Comparison of ENCODE assay signal across 8 cellular contexts in the genomic region with DNA sequence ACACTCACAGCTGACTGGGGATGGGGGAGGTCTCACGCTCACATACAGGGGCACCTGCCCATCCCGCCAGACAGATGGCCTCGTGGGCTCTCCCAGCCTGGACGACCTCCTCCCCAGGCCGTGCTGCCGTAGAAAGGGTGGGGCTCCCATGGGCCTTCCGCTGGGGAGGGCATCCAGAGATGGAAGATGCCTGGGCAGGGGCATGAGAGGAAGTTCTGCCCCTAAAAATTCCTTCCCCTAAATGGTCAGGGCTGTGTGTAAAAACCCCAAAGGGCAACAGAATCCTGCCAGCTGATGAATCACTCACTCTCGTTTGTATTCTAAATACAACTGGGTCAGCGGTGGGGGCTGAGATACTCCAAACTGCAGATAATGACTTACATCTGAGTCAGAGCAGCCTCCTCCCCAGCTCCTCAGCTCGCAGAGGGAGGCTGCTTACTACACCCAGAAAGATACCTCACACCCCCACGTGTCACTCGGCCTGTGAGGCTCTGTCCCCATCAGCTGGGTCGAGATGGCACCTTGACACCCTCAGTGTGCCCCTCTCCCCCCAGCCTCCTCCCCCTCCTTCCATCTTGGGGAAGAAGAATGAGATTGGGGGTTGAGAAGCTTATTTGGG. TPM values are rescaled to one million over a fixed set of nuclear protein-coding genes. Genes with fewer than 3 reads are reported as not detected.
DNase-seq lines count a peak whose midpoint lies in the region; ATAC-seq and TF ChIP-seq lines count a peak whose summit lies in the region.

No MANE protein-coding gene starts in this region.

- no peak for TF ChIP-seq CTCF in HFFc6 (IDR thresholded peaks at IDR 0.05)
- no peak for TF ChIP-seq CTCF in ascending aorta (IDR thresholded peaks at IDR 0.05)

- no peak for ATAC-seq in GM21576 (IDR thresholded peaks at IDR 0.05; ENCODE audit: unreplicated experiment)
- no peak for ATAC-seq in HG03354 (IDR thresholded peaks at IDR 0.05; ENCODE audit: poor library complexity, severe bottlenecking, unreplicated experiment)

- H3K9me3 ChIP-seq in ascending aorta, result no peaks in the 10 kb centered on the region

- peaks cover 18% of the 10 kb centered on the region for H3K27me3 Mint-ChIP-seq in HFFc6 (ENCODE audit: insufficient read depth)

- peak overlapping the region; percentile 32 to 48 for H3K4me3 ChIP-seq in ascending aorta

- H3K27me3 ChIP-seq in ascending aorta, result no peaks in the 10 kb centered on the region

- H3K36me3 ChIP-seq in ascending aorta, result peaks cover 36 to 55% of the 10 kb centered on the region in 2 donors

- peak overlapping the region; percentile 78 for H3K4me3 Mint-ChIP-seq in HFFc6

- H3K4me1 ChIP-seq in ascending aorta, result peaks cover 59 to 97% of the 10 kb centered on the region in 2 donors

- peak overlapping the region; percentile 89 to 93 for H3K27ac ChIP-seq in ascending aorta

- peaks cover 100% of the 10 kb centered on the region for H3K4me1 Mint-ChIP-seq in HFFc6 (ENCODE audit: low read depth)

- H3K27ac Mint-ChIP-seq in HFFc6, result peak overlapping the region; percentile 80

- peaks cover 74% of the 10 kb centered on the region for H3K36me3 Mint-ChIP-seq in HFFc6 (ENCODE audit: low read depth)

- DNase-seq in HFFc6 (peak; percentile 98), T-helper 22 cell (ENCODE audit: low read depth) (peak; percentile 69), ascending aorta (ENCODE audit: low spot score in 2 of 2) (peak; percentile 83 to 97), iris pigment epithelial cell (ENCODE audit: low read depth) (peak; percentile 98), NCI-H2029 (lab: John Stamatoyannopoulos, UW) (no peak)
- peak; percentile 74 to 78 for DNase-seq in stimulated activated CD4-positive, alpha-beta T cell treated with anti-CD3 and anti-CD28 coated beads, Interleukin-15, amount 100 ng/mL, for 48 hours (ENCODE audit: low read depth in 2 of 2)

- no peaks in the 10 kb centered on the region for H3K9me3 Mint-ChIP-seq in HFFc6

- intact Hi-C loops in ascending aorta (cut with DNase I), result loop anchor here (1.0 kb wide), 2 partner anchors 10 kb away; a partner anchor contains a TSS

RNA-seq across cellular contexts. Expression of a gene that starts 10.1 kb away (rescaled TPM):
- total RNA-seq in HFFc6 (2021; fragmentation: NEBNext Ultra II Directional; extraction: Animal tissue kit (Norgen Biotek cat#: 25700)), result 100 to 1,000 TPM; 720 to 838 (median 782) TPM
- total RNA-seq in ascending aorta, result 216 TPM
